Comparison of ENCODE assay signal across 14 cellular contexts in genomic region chr4:83124079-83124780, GRCh38. TPM values are rescaled to one million over a fixed set of nuclear protein-coding genes. Genes with fewer than 3 reads are reported as not detected.
DNase-seq lines count a peak whose midpoint lies in the region; ATAC-seq and TF ChIP-seq lines count a peak whose summit lies in the region.
"Had no signal": no experiment of that assay in that cellular context is flagged by ENCODE, and none has a peak within 500 bp of the region (broad histone marks: within the 10 kb centered on the region; RNA-seq: fewer than 3 reads in every experiment).

No MANE protein-coding gene starts in this region.

- peak; percentile 50 for ATAC-seq in GM18867 (IDR thresholded peaks at IDR 0.05; ENCODE audit: unreplicated experiment)
- peak; percentile 77 for ATAC-seq in HG02943 (IDR thresholded peaks at IDR 0.05; ENCODE audit: low read depth, unreplicated experiment)
- ATAC-seq in naive thymus-derived CD4-positive, alpha-beta T cell: peak; percentile 68
- ATAC-seq in HG02623 (IDR thresholded peaks at IDR 0.05; ENCODE audit: unreplicated experiment): no peak

- no peak overlapping the region for H3K27ac ChIP-seq in naive thymus-derived CD4-positive, alpha-beta T cell (ENCODE audit: low read depth, low read length)
- H3K27ac ChIP-seq: prostate gland had no signal

- 66 to 71% methylated on average over 10 of the region's 10 CpGs for WGBS in lower leg skin, 2 donors

- no peak for TF ChIP-seq POLR2A in lower leg skin (IDR thresholded peaks at IDR 0.05)

- H3K4me1 ChIP-seq in naive thymus-derived CD4-positive, alpha-beta T cell (ENCODE audit: control insufficient read depth in 2 of 2, insufficient read depth in 2 of 2, low read length in 2 of 2): peaks cover 0 to 10% of the 10 kb centered on the region in 2 donors
- H3K4me1 ChIP-seq: prostate gland had no signal

- no peak overlapping the region for H3K4me3 ChIP-seq in naive thymus-derived CD4-positive, alpha-beta T cell (ENCODE audit: low read length)
- H3K4me3 ChIP-seq in lower leg skin (ENCODE audit: low read depth, poor library complexity, severe bottlenecking): no peak overlapping the region
- no peak overlapping the region for H3K4me3 ChIP-seq in H7 (ENCODE audit: insufficient read depth, low read depth, low read length)
- H3K4me3 ChIP-seq: prostate gland had no signal

- H3K27me3 Mint-ChIP-seq in naive thymus-derived CD4-positive, alpha-beta T cell: peaks cover 0 to 20% (median 0%) of the 10 kb centered on the region in 5 donors

- no peak for TF ChIP-seq CTCF in lower leg skin (IDR thresholded peaks at IDR 0.05)

- peak overlapping the region in 2 of 10 donors; percentile 31 to 37 for H3K4me3 Mint-ChIP-seq in naive thymus-derived CD4-positive, alpha-beta T cell

- H3K9me3 ChIP-seq in naive thymus-derived CD4-positive, alpha-beta T cell (ENCODE audit: control insufficient read depth in 2 of 3, low read length in 3 of 3): no peaks in the 10 kb centered on the region
- H3K9me3 ChIP-seq: prostate gland had no signal

- peak overlapping the region in 4 of 9 donors; percentile 5 to 75 (median 54) for H3K27ac Mint-ChIP-seq in naive thymus-derived CD4-positive, alpha-beta T cell

- H3K36me3 ChIP-seq in naive thymus-derived CD4-positive, alpha-beta T cell (ENCODE audit: control insufficient read depth in 2 of 3, insufficient read depth in 3 of 3, low read length in 3 of 3): no peaks in the 10 kb centered on the region
- no peaks in the 10 kb centered on the region for H3K36me3 ChIP-seq in H7 (replicated peaks; ENCODE audit: control insufficient read depth, insufficient read depth, low read length)
- H3K36me3 ChIP-seq: prostate gland had no signal

- DNase-seq in SIG-M5 treated with dmso at 0.1 percent for 504 hours (lab: John Stamatoyannopoulos, UW; ENCODE audit: unreplicated experiment) (peak; percentile 95), lower leg skin (ENCODE audit: low spot score in 2 of 2) (no peak), superior temporal gyrus (ENCODE audit: extremely low spot score) (no peak), H7 (no peak)
- no peak for DNase-seq in naive thymus-derived CD4-positive, alpha-beta T cell
- DNase-seq: activated gamma-delta T cell treated with Interleukin-2 at 50 U/mL for 16 hours; DMS153; effector CD8-positive, alpha-beta T cell; NCI-H2227 treated with DMSO at 0.1 percent for 48 hours; T-helper 9 cell had no signal

- no peaks in the 10 kb centered on the region for H3K27me3 ChIP-seq in naive thymus-derived CD4-positive, alpha-beta T cell (ENCODE audit: control insufficient read depth in 2 of 2, insufficient read depth in 2 of 2, low read length in 2 of 2)
- H3K27me3 ChIP-seq in H7 (ENCODE audit: control insufficient read depth, insufficient read depth, low read length): no peaks in the 10 kb centered on the region

- H3K36me3 Mint-ChIP-seq in naive thymus-derived CD4-positive, alpha-beta T cell: peaks cover 0 to 15% (median 0%) of the 10 kb centered on the region in 5 donors

- CTCF ChIA-PET in naive thymus-derived CD4-positive, alpha-beta T cell (lab: Charles Lee): interaction anchor here (0.8 to 1.7 kb wide), 3 partner anchors 11 to 45 kb away, joined by 3 to 8 read pairs (median 5); no protein-coding TSS in a partner anchor

- POLR2A ChIA-PET in naive thymus-derived CD4-positive, alpha-beta T cell (lab: Charles Lee): interaction anchor here (0.7 to 3.5 kb wide), 4 partner anchors 10 to 136 kb away, joined by 3 to 38 read pairs (median 6); partner anchors contain the start of gene PLAC8

- intact Hi-C loops in naive thymus-derived CD4-positive, alpha-beta T cell (cut with micrococcal nuclease): no loop called here
- intact Hi-C loops in lower leg skin (cut with DNase I; ENCODE audit: low total_unique reads): loop anchor here (10.0 kb wide), 1 partner anchor 91 kb away; no protein-coding TSS in a partner anchor

- H3K9me3 Mint-ChIP-seq in naive thymus-derived CD4-positive, alpha-beta T cell: peaks cover 0 to 6% (median 0%) of the 10 kb centered on the region in 11 donors

- H3K4me1 Mint-ChIP-seq in naive thymus-derived CD4-positive, alpha-beta T cell: peaks cover 13 to 36% (median 21%) of the 10 kb centered on the region in 7 donors

RNA-seq across cellular contexts. Expression of gene PLAC8, which starts 9.7 kb away (rescaled TPM):
- 100 to 1,000 TPM; 204 to 340 (median 247) TPM for total RNA-seq in naive thymus-derived CD4-positive, alpha-beta T cell
- 100 to 1,000 TPM; 336 to 634 TPM for polyA plus RNA-seq in naive thymus-derived CD4-positive, alpha-beta T cell
- total RNA-seq in lower leg skin: under 1 TPM in 2 of 4 donors, not detected in 2; 0.39 to 0.88 TPM
- 0.41 and 3.4 TPM in 2 replicates for total RNA-seq in H7 (2014; rRNA removed; shearing (Covaris generic))

Comparison
In these comparisons a context has a peak if more than half of its experiments do, and no peak if none do; other contexts are left out.
1. RNA of gene PLAC8, which starts 9.7 kb away (total RNA-seq): 204 to 340 TPM in naive thymus-derived CD4-positive, alpha-beta T cell; 0.41 to 3.4 TPM in H7 and 0.39 to 0.88 TPM in lower leg skin; every median in the first group is over 10 times any median in the second.